In the genomic region with DNA sequence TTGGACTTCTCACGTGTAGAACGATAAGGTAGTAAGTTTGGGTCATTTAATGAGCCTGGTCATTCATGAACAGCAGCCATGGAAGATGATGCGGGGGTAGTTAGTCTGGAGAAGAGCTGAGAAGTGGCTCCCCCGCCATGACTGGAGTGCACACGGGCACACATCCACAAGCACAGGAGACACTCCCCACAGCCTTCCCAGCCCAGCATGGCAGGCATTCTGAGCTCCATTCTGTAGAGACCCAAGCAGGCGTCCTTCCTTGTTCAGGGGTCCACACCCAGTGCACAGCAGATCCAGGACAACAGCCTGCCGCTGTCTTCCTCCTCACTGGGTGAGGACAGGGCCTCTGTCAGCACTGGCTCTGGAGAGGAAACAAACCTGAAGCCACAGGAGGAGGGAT, we compare ENCODE assay signal across 24 cellular contexts.
"Had no signal": no experiment of that assay in that cellular context is flagged by ENCODE, and none has a peak within 500 bp of the region (broad histone marks: within the 10 kb centered on the region; RNA-seq: fewer than 3 reads in every experiment).

No MANE protein-coding gene starts in this region.

- H3K27me3 ChIP-seq: body of pancreas, cardiac muscle cell, foreskin keratinocyte, left lung, sigmoid colon, stomach, suprapubic skin, tibial nerve had no signal

- DNase-seq: activated B cell treated with CpG ODN at 0.5 μM for 24 hours; activated CD4-positive, alpha-beta T cell treated with anti-CD3 and anti-CD28 coated beads for 4 hours; activated CD4-positive, alpha-beta T cell treated with anti-CD3 and anti-CD28 coated beads, Interleukin-2, amount 50 U/mL, for 48 hours; activated gamma-delta T cell treated with Interleukin-2 at 50 U/mL for 16 hours; anterior cingulate cortex; body of pancreas; effector CD4-positive, alpha-beta T cell; foreskin keratinocyte; glutamatergic neuron; hippocampal formation; kidney glomerular epithelial cell; left lung; midbrain; sigmoid colon; spleen; stimulated activated CD4-positive, alpha-beta T cell treated with anti-CD3 and anti-CD28 coated beads, Interleukin-4, amount 100 ng/mL, for 4 hours; stomach; T-helper 9 cell had no signal

- H3K27ac ChIP-seq: body of pancreas, cardiac muscle cell, foreskin keratinocyte, left lung, sigmoid colon, spleen, stomach, suprapubic skin had no signal

- H3K9me3 ChIP-seq: body of pancreas, left lung, sigmoid colon, spleen, stomach, suprapubic skin, tibial nerve had no signal

- H3K9me3 Mint-ChIP-seq: activated B cell treated with CpG ODN at 0.5 μM for 24 hours; activated naive CD4-positive, alpha-beta T cell treated with anti-CD3 and anti-CD28 coated beads, Interleukin-2, amount 50 U/mL, for 24 hours; nephron had no signal

- H3K4me3 ChIP-seq: body of pancreas, cardiac muscle cell, left lung, sigmoid colon, spleen, stomach, suprapubic skin, tibial nerve had no signal

- H3K27ac Mint-ChIP-seq: activated B cell treated with CpG ODN at 0.5 μM for 24 hours; activated naive CD4-positive, alpha-beta T cell treated with anti-CD3 and anti-CD28 coated beads, Interleukin-2, amount 50 U/mL, for 24 hours; dendritic cell treated with granulocyte-macrophage colony-stimulating factor and Interleukin-4, amounts not matched to agents 40 ng/mL and 50 ng/mL, for 4 days had no signal

- H3K4me1 ChIP-seq: foreskin keratinocyte, sigmoid colon, suprapubic skin had no signal

- H3K4me3 Mint-ChIP-seq: activated B cell treated with CpG ODN at 0.5 μM for 24 hours; activated naive CD4-positive, alpha-beta T cell treated with anti-CD3 and anti-CD28 coated beads, Interleukin-2, amount 50 U/mL, for 24 hours; dendritic cell treated with granulocyte-macrophage colony-stimulating factor and Interleukin-4, amounts not matched to agents 40 ng/mL and 50 ng/mL, for 4 days; nephron had no signal

- H3K36me3 Mint-ChIP-seq: activated naive CD4-positive, alpha-beta T cell treated with anti-CD3 and anti-CD28 coated beads, Interleukin-2, amount 50 U/mL, for 24 hours had no signal
